In genomic region chr10:86592413-86592812, GRCh38 we compare ENCODE assay signal across 16 cellular contexts.
DNase-seq lines count a peak whose midpoint lies in the region; ATAC-seq, FAIRE-seq and TF ChIP-seq lines count a peak whose summit lies in the region.
"Had no signal": no experiment of that assay in that cellular context is flagged by ENCODE, and none has a peak within 500 bp of the region (broad histone marks: within the 10 kb centered on the region; RNA-seq: fewer than 3 reads in every experiment).

No MANE protein-coding gene starts in this region.

- TF ChIP-seq CTCF in Calu3 (IDR thresholded peaks at IDR 0.05; ENCODE audit: unreplicated experiment) (no peak), choroid plexus epithelial cell (conservative IDR thresholded peaks at IDR 0.05; ENCODE audit: low read depth, low read length) (peak; percentile 21), right lobe of liver (IDR thresholded peaks at IDR 0.05) (peak; percentile 32 to 47 (median 47))

- FAIRE-seq in HTR-8/SVneo (lab: Jason Lieb, UNC) = no peak
- FAIRE-seq: islet of Langerhans had no signal

- H3K27me3 ChIP-seq in right lobe of liver = no peaks in the 10 kb centered on the region

- ATAC-seq in right lobe of liver = peak; percentile 85 to 95 (median 92)
- ATAC-seq in activated T-helper 17 cell treated with anti-CD3 and anti-CD28 coated beads, Interleukin-2, amount 50 U/mL, for 72 hours (replicated peaks) = no peak
- ATAC-seq: sciatic nerve had no signal

- H3K9me3 Mint-ChIP-seq in Calu3 (ENCODE audit: low read depth, unreplicated experiment) = no peaks in the 10 kb centered on the region
- no peaks in the 10 kb centered on the region for H3K9me3 Mint-ChIP-seq in activated T-helper 17 cell treated with anti-CD3 and anti-CD28 coated beads, Interleukin-2, amount 50 U/mL, for 72 hours
- H3K9me3 Mint-ChIP-seq: CD8-positive, alpha-beta memory T cell; central memory CD8-positive, alpha-beta T cell had no signal

- BruUV-seq in Calu3 (replicated peaks; lab: Mats Ljungman, UMichigan) = no TSS peak

- no peak overlapping the region for H3K4me3 Mint-ChIP-seq in Calu3 (ENCODE audit: low read depth, unreplicated experiment)
- no peak overlapping the region for H3K4me3 Mint-ChIP-seq in activated T-helper 17 cell treated with anti-CD3 and anti-CD28 coated beads, Interleukin-2, amount 50 U/mL, for 72 hours
- H3K4me3 Mint-ChIP-seq: CD8-positive, alpha-beta memory T cell; central memory CD8-positive, alpha-beta T cell; naive thymus-derived CD4-positive, alpha-beta T cell had no signal

- H3K4me3 ChIP-seq in choroid plexus epithelial cell (ENCODE audit: low read depth, low read length) (no peak overlapping the region), right lobe of liver (no peak overlapping the region)

- peaks cover 9% of the 10 kb centered on the region for H3K4me1 Mint-ChIP-seq in Calu3 (ENCODE audit: low read depth, unreplicated experiment)
- H3K4me1 Mint-ChIP-seq in activated T-helper 17 cell treated with anti-CD3 and anti-CD28 coated beads, Interleukin-2, amount 50 U/mL, for 72 hours = no peaks in the 10 kb centered on the region
- H3K4me1 Mint-ChIP-seq: CD8-positive, alpha-beta memory T cell; central memory CD8-positive, alpha-beta T cell had no signal

- no peak overlapping the region for H3K27ac ChIP-seq in right lobe of liver

- H3K36me3 Mint-ChIP-seq in Calu3 (ENCODE audit: insufficient read depth, unreplicated experiment) = no peaks in the 10 kb centered on the region
- no peaks in the 10 kb centered on the region for H3K36me3 Mint-ChIP-seq in activated T-helper 17 cell treated with anti-CD3 and anti-CD28 coated beads, Interleukin-2, amount 50 U/mL, for 72 hours (ENCODE audit: low read depth)
- H3K36me3 Mint-ChIP-seq: CD8-positive, alpha-beta memory T cell had no signal

- no peak for TF ChIP-seq POLR2A in right lobe of liver (IDR thresholded peaks at IDR 0.05)

- intact Hi-C loops in Calu3 (cut with micrococcal nuclease; ENCODE audit: unreplicated experiment) = loop anchor here (2.0 to 5.0 kb wide), 2 partner anchors 75 to 92 kb away; partner anchors contain the start of gene LDB3
- intact Hi-C loops in right lobe of liver (cut with DNase I) = no loop called here

- H3K27me3 Mint-ChIP-seq in Calu3 (ENCODE audit: unreplicated experiment) = no peaks in the 10 kb centered on the region
- no peaks in the 10 kb centered on the region for H3K27me3 Mint-ChIP-seq in activated T-helper 17 cell treated with anti-CD3 and anti-CD28 coated beads, Interleukin-2, amount 50 U/mL, for 72 hours

- DNase-seq in Calu3 = peak; percentile 38
- peak; percentile 12 for DNase-seq in LoVo (ENCODE audit: low spot score)
- no peak for DNase-seq in choroid plexus epithelial cell (ENCODE audit: low read depth)
- peak; percentile 54 to 66 (median 61) for DNase-seq in right lobe of liver
- DNase-seq in DMS114 treated with DMSO at 0.1 percent for 48 hours (lab: John Stamatoyannopoulos, UW; ENCODE audit: unreplicated experiment) = no peak
- DNase-seq in HTR-8/SVneo (ENCODE audit: insufficient read length, low spot score) = no peak
- no peak for DNase-seq in OCI-M1 (lab: John Stamatoyannopoulos, UW)
- DNase-seq: CD8-positive, alpha-beta memory T cell; GOT3; naive thymus-derived CD4-positive, alpha-beta T cell; NCI-H1436 treated with DMSO at 0.1 percent for 48 hours; T1000 had no signal

- no peaks in the 10 kb centered on the region for H3K36me3 ChIP-seq in right lobe of liver

- peaks cover 0 to 5% (median 0%) of the 10 kb centered on the region in 4 donors for H3K4me1 ChIP-seq in right lobe of liver

- H3K27ac Mint-ChIP-seq in Calu3 (ENCODE audit: unreplicated experiment) = no peak overlapping the region
- H3K27ac Mint-ChIP-seq in activated T-helper 17 cell treated with anti-CD3 and anti-CD28 coated beads, Interleukin-2, amount 50 U/mL, for 72 hours = no peak overlapping the region
- H3K27ac Mint-ChIP-seq: CD8-positive, alpha-beta memory T cell; naive thymus-derived CD4-positive, alpha-beta T cell had no signal

- no peaks in the 10 kb centered on the region for H3K9me3 ChIP-seq in right lobe of liver

- CTCF ChIA-PET in Calu3 (lab: Charles Lee) = no interaction called here

- WGBS in right lobe of liver (ENCODE audit: insufficient coverage, low coverage, low lambda C conversion rate, missing lambda C conversion rate) = 12% methylated on average over 4 of the region's 4 CpGs

Comparison
In these comparisons a context has a peak if more than half of its experiments do, and no peak if none do; other contexts are left out.
1. DNase-seq: peak in Calu3 (single experiment), LoVo (single experiment) and right lobe of liver (3 of 3); none in choroid plexus epithelial cell (single experiment), DMS114 treated with DMSO at 0.1 percent for 48 hours (single experiment), HTR-8/SVneo (single experiment) and OCI-M1 (single experiment).